Comparison of ENCODE assay signal across 8 cellular contexts in genomic region chr2:238060096-238060541, GRCh38. TPM values are rescaled to one million over a fixed set of nuclear protein-coding genes. Genes with fewer than 3 reads are reported as not detected.
DNase-seq lines count a peak whose midpoint lies in the region; ATAC-seq and TF ChIP-seq lines count a peak whose summit lies in the region.

No MANE protein-coding gene starts in this region.

- DNase-seq in heart right ventricle (no peak), left ventricle myocardium superior (no peak), fibroblast of mammary gland (ENCODE audit: low read depth) (peak; percentile 30), retinal pigment epithelial cell (ENCODE audit: low read depth) (no peak), NCI-H2171 (lab: John Stamatoyannopoulos, UW) (no peak), NCI-H526 (lab: John Stamatoyannopoulos, UW) (no peak), AG20443 (ENCODE audit: low spot score) (no peak)

- no peaks in the 10 kb centered on the region for H3K9me3 ChIP-seq in heart right ventricle

- peak overlapping the region; percentile 69 to 96 (median 88) for H3K27ac ChIP-seq in heart right ventricle

- 1% methylated on average over 18 of the region's 18 CpGs for WGBS in heart right ventricle, 2 donors

- intact Hi-C loops in heart right ventricle (cut with DNase I), result loop anchor here in 4 of 10 donors (5.0 to 10.0 kb wide), 4 partner anchors 82 to 205 kb away; partner anchors contain the start of genes UBE2F (in 3 of the 4) and RAMP1 (in 1 of the 4)
- intact Hi-C loops in left ventricle myocardium superior (cut with micrococcal nuclease), result no loop called here

- H3K4me3 ChIP-seq in heart right ventricle (peak overlapping the region; percentile 70 to 95 (median 81)), fibroblast of mammary gland (ENCODE audit: control insufficient read depth, low read depth, low read length) (peak overlapping the region; percentile 85), retinal pigment epithelial cell (ENCODE audit: low read length) (peak overlapping the region; percentile 87)

- H3K36me3 ChIP-seq in heart right ventricle, result peaks cover 0 to 10% (median 0%) of the 10 kb centered on the region in 9 donors

- H3K4me1 ChIP-seq in heart right ventricle, result peaks cover 2 to 25% (median 17%) of the 10 kb centered on the region in 9 donors

- no peaks in the 10 kb centered on the region for H3K27me3 ChIP-seq in heart right ventricle

- TF ChIP-seq CTCF in heart right ventricle (IDR thresholded peaks at IDR 0.05) (no peak), fibroblast of mammary gland (conservative IDR thresholded peaks at IDR 0.05; ENCODE audit: control insufficient read depth, insufficient read depth, low read depth, low read length) (no peak), retinal pigment epithelial cell (conservative IDR thresholded peaks at IDR 0.05; ENCODE audit: low read depth, low read length) (no peak)

- ATAC-seq in heart right ventricle (peak in 1 of 8 donors; percentile 10), left ventricle myocardium superior (no peak), SK-N-SH treated with all-trans-retinoic acid at 6 μM for 48 hours (no peak)

TF ChIP-seq in SK-N-SH treated with all-trans-retinoic acid at 6 μM for 48 hours, 23 proteins besides CTCF, POLR2A, EP300 and RAD21:
- TF ChIP-seq ZNF70 (CRISPR knock-in tag; IDR thresholded peaks at IDR 0.05) (0 out of 2 replicates have a peak, but pooled peaks have one; percentile 32), CREB5 (CRISPR knock-in tag; IDR thresholded peaks at IDR 0.05; ENCODE audit: low read depth) (no peak), GLIS3 (CRISPR knock-in tag; IDR thresholded peaks at IDR 0.05) (no peak)

RNA-seq across cellular contexts. Expression of gene SCLY, which starts 0.7 kb away (rescaled TPM):
- 10 to 100 TPM in 7 of 10 donors, 1 to 10 TPM in 3; 8.3 to 14.5 (median 11.4) TPM for total RNA-seq in heart right ventricle
- polyA plus RNA-seq in heart right ventricle, result 10 to 100 TPM in 1 of 2 donors, 1 to 10 TPM in 1; 8.7 to 13.5 TPM
- total RNA-seq in left ventricle myocardium superior, result 14.7 TPM

RNA-seq across cellular contexts. Expression of gene ESPNL, which starts 40.0 kb away (rescaled TPM):
- total RNA-seq in heart right ventricle (1 to 10 TPM in 1 of 10 donors, under 1 TPM in 7, not detected in 2; 0.10 to 1.7 (median 0.38) TPM), left ventricle myocardium superior (not detected)
- under 1 TPM; 0.01 to 0.29 TPM for polyA plus RNA-seq in heart right ventricle
